Comparison of ENCODE assay signal across 8 cellular contexts in the genomic region with DNA sequence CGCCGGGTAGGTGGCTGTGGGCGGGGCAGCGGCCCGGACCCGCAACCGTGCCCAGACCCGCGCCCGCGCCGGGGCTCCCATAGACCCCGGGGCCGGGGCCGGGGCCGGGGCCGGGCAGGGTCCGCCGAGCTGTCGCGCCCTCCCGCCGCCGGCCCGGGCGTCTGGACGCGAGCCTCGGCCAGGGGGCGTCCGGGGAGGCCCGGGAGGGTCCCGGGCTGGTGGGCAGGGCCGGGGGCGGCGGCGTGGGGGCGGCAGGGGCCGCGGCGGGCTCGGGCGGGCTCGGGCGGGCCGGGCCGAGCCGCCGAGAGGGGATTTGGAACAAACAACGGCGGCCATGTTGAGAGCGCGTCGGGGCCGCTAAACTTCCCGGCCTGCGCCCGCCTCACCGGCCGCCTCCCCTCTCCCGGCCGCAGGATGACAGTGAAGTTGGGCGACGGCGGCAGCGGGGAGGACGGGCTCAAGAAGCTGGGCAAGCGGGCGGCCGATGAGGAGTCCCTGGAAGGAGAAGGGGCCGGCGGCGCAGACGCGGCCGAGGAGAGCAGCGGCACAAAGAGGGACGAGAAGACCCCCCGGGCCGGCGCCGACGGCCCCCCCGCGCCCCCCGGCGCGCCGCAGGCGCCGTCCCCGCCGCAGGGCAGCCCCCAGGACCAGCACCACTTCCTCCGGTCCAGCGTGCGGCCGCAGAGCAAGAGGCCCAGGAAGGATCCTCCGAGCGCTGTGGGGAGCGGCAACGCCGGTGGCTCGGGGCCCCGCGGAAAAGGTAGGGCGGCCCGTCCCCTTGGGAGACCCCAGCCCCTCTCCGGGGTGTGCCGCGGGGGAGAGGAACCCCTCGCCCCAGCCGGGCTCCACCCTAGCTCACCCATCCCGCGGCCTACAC. TPM values are rescaled to one million over a fixed set of nuclear protein-coding genes. Genes with fewer than 3 reads are reported as not detected.
DNase-seq lines count a peak whose midpoint lies in the region; ATAC-seq and TF ChIP-seq lines count a peak whose summit lies in the region.

No MANE protein-coding gene starts in this region.

- H2AK5ac ChIP-seq in mesenchymal stem cell (ENCODE audit: low read length, severe bottlenecking), result no peak overlapping the region

- peaks cover 21% of the 10 kb centered on the region for H3F3A ChIP-seq in SK-N-SH (replicated peaks; ENCODE audit: insufficient read depth)

- H3K79me2 ChIP-seq in SK-N-SH (ENCODE audit: insufficient read depth), result peaks cover 71% of the 10 kb centered on the region

- H3K9me3 Mint-ChIP-seq in dendritic cell treated with granulocyte-macrophage colony-stimulating factor and Interleukin-4, amounts not matched to agents 40 ng/mL and 50 ng/mL, for 4 days, result no peaks in the 10 kb centered on the region
- no peaks in the 10 kb centered on the region for H3K9me3 Mint-ChIP-seq in type B pancreatic cell

- H3K4ac ChIP-seq in mesenchymal stem cell (ENCODE audit: low read depth in 1 of 2, low read length in 2 of 2), result peak overlapping the region in 1 of 2 experiments; percentile 80

- H3K9me2 ChIP-seq in SK-N-SH, result no peaks in the 10 kb centered on the region

- H2AFZ ChIP-seq in SK-N-SH (ENCODE audit: low read depth), result 0 out of 2 replicates have a peak overlapping the region, but pooled peaks have one; percentile 29
- peak overlapping the region; percentile 46 for H2AFZ ChIP-seq in mesenchymal stem cell (ENCODE audit: low read depth, low read length)

- peak overlapping the region; percentile 61 to 96 for H3K18ac ChIP-seq in mesenchymal stem cell (ENCODE audit: low read depth in 1 of 2, low read length in 2 of 2)

- H3K36me3 ChIP-seq in SK-N-SH (replicated peaks in 1 of 2; ENCODE audit: control insufficient read depth in 1 of 2, insufficient read depth in 2 of 2, low read length in 1 of 2), result peaks cover 11 to 25% of the 10 kb centered on the region in 2 experiments
- peaks cover 45% of the 10 kb centered on the region for H3K36me3 ChIP-seq in SJSA1
- H3K36me3 ChIP-seq in mesenchymal stem cell (ENCODE audit: control insufficient read depth in 1 of 2, insufficient read depth in 2 of 2, low read depth in 1 of 2, low read length in 2 of 2), result peaks cover 9 to 21% of the 10 kb centered on the region in 2 experiments

- no peak for TF ChIP-seq EP300 in SK-N-SH (IDR thresholded peaks at IDR 0.05; ENCODE audit: borderline replicate concordance in 1 of 2, low read depth in 1 of 2, low read length in 1 of 2)

- peak overlapping the region; percentile 90 for H3K4me3 Mint-ChIP-seq in dendritic cell treated with granulocyte-macrophage colony-stimulating factor and Interleukin-4, amounts not matched to agents 40 ng/mL and 50 ng/mL, for 4 days
- peak overlapping the region; percentile 91 for H3K4me3 Mint-ChIP-seq in type B pancreatic cell

- DNase-seq in SK-N-SH (peak; percentile 83), SJSA1 (ENCODE audit: low read depth in 1 of 2, low spot score in 2 of 2) (peak in 1 of 2 experiments; percentile 37), mesenchymal stem cell (peak; percentile 62), type B pancreatic cell (ENCODE audit: extremely low spot score, unreplicated experiment) (no peak), KG1 (lab: John Stamatoyannopoulos, UW) (no peak)

- WGBS in SK-N-SH (ENCODE audit: low lambda C conversion rate), result 15% methylated on average over 7 of the region's 114 CpGs
- 2% methylated on average over 70 of the region's 114 CpGs for WGBS in mesenchymal stem cell

- peak overlapping the region; percentile 94 for H2BK120ac ChIP-seq in mesenchymal stem cell (ENCODE audit: low read depth, low read length)

- peak overlapping the region in 1 of 2 experiments; percentile 14 for H3K23ac ChIP-seq in mesenchymal stem cell (ENCODE audit: low read length in 2 of 2)

- H3K4me1 Mint-ChIP-seq in dendritic cell treated with granulocyte-macrophage colony-stimulating factor and Interleukin-4, amounts not matched to agents 40 ng/mL and 50 ng/mL, for 4 days (ENCODE audit: low read depth), result peaks cover 43% of the 10 kb centered on the region
- peaks cover 14% of the 10 kb centered on the region for H3K4me1 Mint-ChIP-seq in type B pancreatic cell (ENCODE audit: unreplicated experiment)

- intact Hi-C loops in dendritic cell treated with granulocyte-macrophage colony-stimulating factor and Interleukin-4, amounts not matched to agents 40 ng/mL and 50 ng/mL, for 4 days (cut with micrococcal nuclease), result loop anchor here (10.0 kb wide), 1 partner anchor 190 kb away; a partner anchor contains a TSS

- H3K4me2 ChIP-seq in SK-N-SH (peak overlapping the region; percentile 94), mesenchymal stem cell (ENCODE audit: low read length, poor library complexity, severe bottlenecking) (peak overlapping the region; percentile 79)

- H2BK5ac ChIP-seq in mesenchymal stem cell (ENCODE audit: low read depth, low read length, poor library complexity, severe bottlenecking), result no peak overlapping the region

- H3K4me1 ChIP-seq in SK-N-SH (ENCODE audit: control insufficient read depth in 1 of 2, insufficient read depth in 2 of 2, low read depth in 1 of 2, low read length in 1 of 2), result peaks cover 15 to 27% of the 10 kb centered on the region in 2 experiments; a peak in 2 of 4 replicates
- peaks cover 37% of the 10 kb centered on the region for H3K4me1 ChIP-seq in SJSA1 (replicated peaks)
- H3K4me1 ChIP-seq in mesenchymal stem cell (ENCODE audit: control insufficient read depth, insufficient read depth, low read depth, low read length), result peaks cover 14% of the 10 kb centered on the region

- peak overlapping the region in 1 of 2 experiments; percentile 34; a peak in 1 of 4 replicates for H3K27ac ChIP-seq in SK-N-SH (ENCODE audit: low read depth in 2 of 2, low read length in 1 of 2)
- no peak overlapping the region for H3K27ac ChIP-seq in SJSA1
- no peak overlapping the region for H3K27ac ChIP-seq in mesenchymal stem cell (ENCODE audit: low read length, poor library complexity, severe bottlenecking)

- peak overlapping the region; percentile 15 for H2BK15ac ChIP-seq in mesenchymal stem cell (ENCODE audit: low read depth, poor library complexity, severe bottlenecking)

- H3K4me3 ChIP-seq in SK-N-SH (ENCODE audit: low read depth in 2 of 2, low read length in 1 of 2) (peak overlapping the region; percentile 74 to 89), SJSA1 (peak overlapping the region; percentile 98), mesenchymal stem cell (ENCODE audit: insufficient read depth in 1 of 2, low read depth in 1 of 2, low read length in 2 of 2) (peak overlapping the region; percentile 83 to 84)

- POLR2A ChIA-PET in SK-N-SH (lab: Yijun Ruan, JAX), result no interaction called here

- peak overlapping the region; percentile 34 for H4K91ac ChIP-seq in mesenchymal stem cell (ENCODE audit: low read length)

- H4K20me1 ChIP-seq in SK-N-SH (ENCODE audit: insufficient read depth), result peaks cover 7% of the 10 kb centered on the region

- H2BK12ac ChIP-seq in mesenchymal stem cell (ENCODE audit: low read length in 2 of 2), result no peak overlapping the region

- no peak for ATAC-seq in SK-N-SH treated with all-trans-retinoic acid at 6 μM for 48 hours
- no peak for ATAC-seq in GM18505 (IDR thresholded peaks at IDR 0.05; ENCODE audit: unreplicated experiment)

- no peak for TF ChIP-seq RAD21 in SK-N-SH (IDR thresholded peaks at IDR 0.05; ENCODE audit: low read length)

- no peak for TF ChIP-seq CTCF in SK-N-SH (IDR thresholded peaks at IDR 0.05)
- no peak for TF ChIP-seq CTCF in type B pancreatic cell (conservative IDR thresholded peaks at IDR 0.05)

- H3K27me3 ChIP-seq in SK-N-SH (ENCODE audit: insufficient read depth), result no peaks in the 10 kb centered on the region
- no peaks in the 10 kb centered on the region for H3K27me3 ChIP-seq in SJSA1 (replicated peaks)
- H3K27me3 ChIP-seq in mesenchymal stem cell (ENCODE audit: control insufficient read depth in 1 of 2, insufficient read depth in 1 of 2, low read length in 2 of 2), result no peaks in the 10 kb centered on the region

- peaks cover 45% of the 10 kb centered on the region for H3K36me3 Mint-ChIP-seq in dendritic cell treated with granulocyte-macrophage colony-stimulating factor and Interleukin-4, amounts not matched to agents 40 ng/mL and 50 ng/mL, for 4 days (ENCODE audit: low read depth)
- peaks cover 10% of the 10 kb centered on the region for H3K36me3 Mint-ChIP-seq in type B pancreatic cell

- H3K14ac ChIP-seq in mesenchymal stem cell (ENCODE audit: low read length in 2 of 2), result peak overlapping the region in 1 of 2 experiments; percentile 49

- CTCF ChIA-PET in SK-N-SH (lab: Yijun Ruan, JAX), result interaction anchor here (1.2 kb wide), 1 partner anchor 92 kb away, joined by 7 read pairs; a partner anchor contains a TSS

- no peaks in the 10 kb centered on the region for H3K9me3 ChIP-seq in SK-N-SH
- no peaks in the 10 kb centered on the region; the same call in 1 of the 2 replicates for H3K9me3 ChIP-seq in SJSA1 (replicated peaks)
- H3K9me3 ChIP-seq in mesenchymal stem cell (ENCODE audit: control insufficient read depth, low read length), result no peaks in the 10 kb centered on the region

- peak overlapping the region; percentile 71 for H3K9ac ChIP-seq in SK-N-SH
- H3K9ac ChIP-seq in mesenchymal stem cell (ENCODE audit: low read length), result peak overlapping the region; percentile 93

- peak overlapping the region; percentile 83 for H3K27ac Mint-ChIP-seq in dendritic cell treated with granulocyte-macrophage colony-stimulating factor and Interleukin-4, amounts not matched to agents 40 ng/mL and 50 ng/mL, for 4 days
- H3K27ac Mint-ChIP-seq in type B pancreatic cell, result no peak overlapping the region

- TF ChIP-seq POLR2A in GM18505 (IDR thresholded peaks at IDR 0.05; ENCODE audit: borderline replicate concordance, extremely low read depth, insufficient read depth, insufficient read length), result no peak

- peaks cover 29% of the 10 kb centered on the region for H3K79me1 ChIP-seq in mesenchymal stem cell (replicated peaks; ENCODE audit: low read length, poor library complexity, severe bottlenecking)

- peak overlapping the region; percentile 52 for H4K8ac ChIP-seq in mesenchymal stem cell (ENCODE audit: low read length)

- peaks cover 19% of the 10 kb centered on the region for H3K27me3 Mint-ChIP-seq in dendritic cell treated with granulocyte-macrophage colony-stimulating factor and Interleukin-4, amounts not matched to agents 40 ng/mL and 50 ng/mL, for 4 days
- peaks cover 9% of the 10 kb centered on the region for H3K27me3 Mint-ChIP-seq in type B pancreatic cell

RNA-seq across cellular contexts. Expression of a gene that starts 2.3 kb away (rescaled TPM):
- 7.6 and 9.5 TPM in 2 replicates for polyA plus RNA-seq in SK-N-SH (2012; rRNA removed)
- polyA plus RNA-seq in SK-N-SH (2012; cell fraction: cytosol; rRNA removed), result 4.7 and 6.0 TPM in 2 replicates
- polyA plus RNA-seq in SK-N-SH (2012; cell fraction: nucleus; rRNA removed), result 27.1 and 29.5 TPM in 2 replicates
- total RNA-seq in SJSA1 (2014; rRNA removed; shearing (Covaris generic)), result 9.0 and 10.3 TPM in 2 replicates
- polyA plus RNA-seq in mesenchymal stem cell (2013, experiment 1 of 2), result 6.7 TPM
- polyA plus RNA-seq in mesenchymal stem cell (2013, experiment 2 of 2), result 7.0 TPM
- 29.0 and 31.4 TPM in 2 replicates for total RNA-seq in type B pancreatic cell (ENCODE audit: low replicate concordance)

RNA-seq across cellular contexts. Expression of a gene that starts 2.6 kb away (rescaled TPM):
- 13.5 and 19.3 TPM in 2 replicates for polyA plus RNA-seq in SK-N-SH (2012; rRNA removed)
- 6.3 and 10.2 TPM in 2 replicates for polyA plus RNA-seq in SK-N-SH (2012; cell fraction: cytosol; rRNA removed)
- polyA plus RNA-seq in SK-N-SH (2012; cell fraction: nucleus; rRNA removed), result 49.5 and 52.7 TPM in 2 replicates
- total RNA-seq in SJSA1 (2014; rRNA removed; shearing (Covaris generic)), result 5.4 and 5.9 TPM in 2 replicates
- polyA plus RNA-seq in mesenchymal stem cell (2013, experiment 1 of 2), result 9.0 TPM
- 8.4 TPM for polyA plus RNA-seq in mesenchymal stem cell (2013, experiment 2 of 2)
- 27.9 and 55.1 TPM in 2 replicates for total RNA-seq in type B pancreatic cell (ENCODE audit: low replicate concordance)

Comparison
In these comparisons a context has a peak if more than half of its experiments do, and no peak if none do; other contexts are left out.
1. DNase-seq: peak in SK-N-SH (single experiment) and mesenchymal stem cell (single experiment); none in type B pancreatic cell (single experiment) and KG1 (single experiment).
2. Peak in every context shown above with its lines, with median percentiles within 50 percentile points of each other: H3K4me3 ChIP-seq.